In genomic region chr12:54232790-54233189, GRCh38 we compare ENCODE assay signal across 17 cellular contexts. TPM values are rescaled to one million over a fixed set of nuclear protein-coding genes. Genes with fewer than 3 reads are reported as not detected.
DNase-seq lines count a peak whose midpoint lies in the region; ATAC-seq, FAIRE-seq and TF ChIP-seq lines count a peak whose summit lies in the region.
"Had no signal": no experiment of that assay in that cellular context is flagged by ENCODE, and none has a peak within 500 bp of the region (broad histone marks: within the 10 kb centered on the region; RNA-seq: fewer than 3 reads in every experiment).

No MANE protein-coding gene starts in this region.

- DNase-seq in GM12864 (ENCODE audit: low read depth) (no peak), ascending aorta (ENCODE audit: low spot score in 2 of 2) (no peak), iris pigment epithelial cell (ENCODE audit: low read depth) (peak; percentile 70), left lung (no peak), ureter (ENCODE audit: low spot score) (no peak), pons (ENCODE audit: low spot score) (no peak), Right ventricle myocardium inferior (ENCODE audit: missing footprints) (no peak)
- DNase-seq: activated B cell treated with CpG ODN at 0.5 μM for 24 hours; activated CD8-positive, alpha-beta memory T cell treated with anti-CD3 and anti-CD28 coated beads, Interleukin-2, amount 50 U/mL, for 48 hours; activated naive CD8-positive, alpha-beta T cell treated with anti-CD3 and anti-CD28 coated beads, Interleukin-2, amount 10 ng/mL, durations not matched to agents 7 days and 5 days; gastrocnemius medialis; KBM-7; kidney; naive thymus-derived CD8-positive, alpha-beta T cell; NCI-H187; trophoblast cell had no signal

- H3K4me3 ChIP-seq in GM12864 (ENCODE audit: low read depth, low read length) (no peak overlapping the region), ascending aorta (no peak overlapping the region), left lung (no peak overlapping the region)
- H3K4me3 ChIP-seq: gastrocnemius medialis had no signal

- H3K27ac ChIP-seq in ascending aorta (peak overlapping the region in 1 of 2 donors; percentile 54), left lung (no peak overlapping the region)
- H3K27ac ChIP-seq: gastrocnemius medialis had no signal

- peak; percentile 84 for FAIRE-seq in A204.1 (lab: Jason Lieb, UNC)
- FAIRE-seq: kidney had no signal

- TF ChIP-seq CTCF in GM12864 (IDR thresholded peaks at IDR 0.05; ENCODE audit: low read depth, low read length, missing control alignments) = peak; percentile 10
- TF ChIP-seq CTCF in ascending aorta (IDR thresholded peaks at IDR 0.05) = peak; percentile 14 to 40 (median 29)
- TF ChIP-seq CTCF in left lung (IDR thresholded peaks at IDR 0.05) = no peak

- intact Hi-C loops in ascending aorta (cut with DNase I) = loop anchor here (5.0 kb wide), 1 partner anchor 45 kb away; no protein-coding TSS in a partner anchor
- intact Hi-C loops in left lung (cut with DNase I) = no loop called here
- intact Hi-C loops in Right ventricle myocardium inferior (cut with DNase I) = no loop called here

- H3K9me3 ChIP-seq in ascending aorta (no peaks in the 10 kb centered on the region), left lung (no peaks in the 10 kb centered on the region)
- H3K9me3 ChIP-seq: gastrocnemius medialis had no signal

- H3K36me3 ChIP-seq in ascending aorta (no peaks in the 10 kb centered on the region), left lung (peaks cover 0 to 16% of the 10 kb centered on the region in 2 donors)
- H3K36me3 ChIP-seq: gastrocnemius medialis had no signal

- ATAC-seq in left lung (no peak), Right ventricle myocardium inferior (no peak)
- ATAC-seq: gastrocnemius medialis; naive thymus-derived CD8-positive, alpha-beta T cell had no signal

- peaks cover 0 to 7% of the 10 kb centered on the region in 2 donors for H3K4me1 ChIP-seq in ascending aorta
- peaks cover 0 to 21% of the 10 kb centered on the region in 2 donors for H3K4me1 ChIP-seq in left lung

- H3K27me3 ChIP-seq in ascending aorta (no peaks in the 10 kb centered on the region), left lung (no peaks in the 10 kb centered on the region)
- H3K27me3 ChIP-seq: gastrocnemius medialis had no signal

RNA-seq across cellular contexts. Expression of gene SMUG1, which starts 44.0 kb away (rescaled TPM):
- 21.9 TPM for total RNA-seq in ascending aorta
- 10 to 100 TPM; 28.8 to 32.8 TPM for total RNA-seq in left lung
- total RNA-seq in ureter = 24.5 TPM
- 17.6 TPM for total RNA-seq in Right ventricle myocardium inferior

RNA-seq across cellular contexts. Expression of gene CBX5, which starts 47.1 kb away (rescaled TPM):
- total RNA-seq in ascending aorta = 19.4 TPM
- total RNA-seq in left lung = 10 to 100 TPM; 69.8 to 72.2 TPM
- total RNA-seq in ureter = 70.2 TPM
- 43.0 TPM for total RNA-seq in Right ventricle myocardium inferior

RNA-seq across cellular contexts. Expression of gene HNRNPA1, which starts 47.7 kb away (rescaled TPM):
- 292 TPM for total RNA-seq in ascending aorta
- total RNA-seq in left lung = 100 to 1,000 TPM; 652 to 783 TPM
- 1,348 TPM for total RNA-seq in ureter
- total RNA-seq in Right ventricle myocardium inferior = 371 TPM

Comparison
In these comparisons a context has a peak if more than half of its experiments do, and no peak if none do; other contexts are left out.
1. CTCF ChIP-seq: peak in GM12864 (single experiment) and ascending aorta (3 of 3); none in left lung (0 of 2).